Comparison of ENCODE assay signal across 11 cellular contexts in genomic region chr11:110130642-110131238, GRCh38. TPM values are rescaled to one million over a fixed set of nuclear protein-coding genes. Genes with fewer than 3 reads are reported as not detected.
DNase-seq lines count a peak whose midpoint lies in the region; ATAC-seq and TF ChIP-seq lines count a peak whose summit lies in the region.
"Had no signal": no experiment of that assay in that cellular context is flagged by ENCODE, and none has a peak within 500 bp of the region (broad histone marks: within the 10 kb centered on the region; RNA-seq: fewer than 3 reads in every experiment).

No MANE protein-coding gene starts in this region.

- CTCF ChIA-PET in WTC11 (lab: Charles Lee), result interaction anchor here (1.1 kb wide), 1 partner anchor 38 kb away, joined by 3 read pairs; the partner anchor contains the start of gene ZC3H12C

- H3K4me1 Mint-ChIP-seq in WTC11, result peaks cover 46% of the 10 kb centered on the region
- H3K4me1 Mint-ChIP-seq in stimulated activated memory B cell treated with anti-CD40 and anti-IgM and Interleukin-4, amounts not matched to agents 10 μg/mL and 1 μg/mL and 100 μg/mL, for 72 hours, result no peaks in the 10 kb centered on the region

- H3K27me3 ChIP-seq in layer of hippocampus (ENCODE audit: control insufficient read depth, insufficient read depth, low read length), result no peaks in the 10 kb centered on the region

- no peak for TF ChIP-seq CTCF in WTC11 (IDR thresholded peaks at IDR 0.05)

- peak overlapping the region; percentile 26; the same call in 1 of the 2 replicates for H3K27ac Mint-ChIP-seq in WTC11
- no peak overlapping the region for H3K27ac Mint-ChIP-seq in stimulated activated memory B cell treated with anti-CD40 and anti-IgM and Interleukin-4, amounts not matched to agents 10 μg/mL and 1 μg/mL and 100 μg/mL, for 72 hours
- H3K27ac Mint-ChIP-seq: nephron progenitor cell had no signal

- POLR2A ChIA-PET in WTC11 (lab: Charles Lee), result no interaction called here

- peak; percentile 98 for DNase-seq in COR-L47 (lab: John Stamatoyannopoulos, UW)
- peak; percentile 99 to 100 for DNase-seq in NCI-H2081 (lab: John Stamatoyannopoulos, UW)
- DNase-seq in WTC11 (ENCODE audit: low spot score), result peak; percentile 13
- no peak for DNase-seq in AML-193 (lab: John Stamatoyannopoulos, UW)
- DNase-seq: activated T-cell treated with anti-CD3 and anti-CD28 coated beads, Interleukin-2, amount 50 U/mL, for 48 hours; H7; nephron progenitor cell had no signal

- H3K4me3 Mint-ChIP-seq in WTC11, result no peak overlapping the region
- H3K4me3 Mint-ChIP-seq in stimulated activated memory B cell treated with anti-CD40 and anti-IgM and Interleukin-4, amounts not matched to agents 10 μg/mL and 1 μg/mL and 100 μg/mL, for 72 hours, result no peak overlapping the region
- H3K4me3 Mint-ChIP-seq: nephron progenitor cell had no signal

- H3K27me3 Mint-ChIP-seq in WTC11 (ENCODE audit: low read depth), result no peaks in the 10 kb centered on the region
- peaks cover 15% of the 10 kb centered on the region for H3K27me3 Mint-ChIP-seq in stimulated activated memory B cell treated with anti-CD40 and anti-IgM and Interleukin-4, amounts not matched to agents 10 μg/mL and 1 μg/mL and 100 μg/mL, for 72 hours

- no peaks in the 10 kb centered on the region for H3K9me3 Mint-ChIP-seq in WTC11
- no peaks in the 10 kb centered on the region for H3K9me3 Mint-ChIP-seq in stimulated activated memory B cell treated with anti-CD40 and anti-IgM and Interleukin-4, amounts not matched to agents 10 μg/mL and 1 μg/mL and 100 μg/mL, for 72 hours
- H3K9me3 Mint-ChIP-seq: nephron progenitor cell had no signal

- peak overlapping the region; percentile 46 for H3K27ac ChIP-seq in layer of hippocampus (ENCODE audit: low read depth, low read length)

- ATAC-seq in WTC11 (peak; percentile 64), GM18909 (IDR thresholded peaks at IDR 0.05; ENCODE audit: poor library complexity, unreplicated experiment) (no peak), GM21360 (IDR thresholded peaks at IDR 0.05; ENCODE audit: unreplicated experiment) (no peak)
- no peak for ATAC-seq in stimulated activated memory B cell treated with anti-CD40 and anti-IgM and Interleukin-4, amounts not matched to agents 10 μg/mL and 1 μg/mL and 100 μg/mL, for 72 hours

- no peaks in the 10 kb centered on the region for H3K36me3 Mint-ChIP-seq in WTC11
- H3K36me3 Mint-ChIP-seq in stimulated activated memory B cell treated with anti-CD40 and anti-IgM and Interleukin-4, amounts not matched to agents 10 μg/mL and 1 μg/mL and 100 μg/mL, for 72 hours, result no peaks in the 10 kb centered on the region

TF ChIP-seq in WTC11, 78 proteins besides CTCF, POLR2A, EP300 and RAD21:
- TF ChIP-seq, protein P1, sequence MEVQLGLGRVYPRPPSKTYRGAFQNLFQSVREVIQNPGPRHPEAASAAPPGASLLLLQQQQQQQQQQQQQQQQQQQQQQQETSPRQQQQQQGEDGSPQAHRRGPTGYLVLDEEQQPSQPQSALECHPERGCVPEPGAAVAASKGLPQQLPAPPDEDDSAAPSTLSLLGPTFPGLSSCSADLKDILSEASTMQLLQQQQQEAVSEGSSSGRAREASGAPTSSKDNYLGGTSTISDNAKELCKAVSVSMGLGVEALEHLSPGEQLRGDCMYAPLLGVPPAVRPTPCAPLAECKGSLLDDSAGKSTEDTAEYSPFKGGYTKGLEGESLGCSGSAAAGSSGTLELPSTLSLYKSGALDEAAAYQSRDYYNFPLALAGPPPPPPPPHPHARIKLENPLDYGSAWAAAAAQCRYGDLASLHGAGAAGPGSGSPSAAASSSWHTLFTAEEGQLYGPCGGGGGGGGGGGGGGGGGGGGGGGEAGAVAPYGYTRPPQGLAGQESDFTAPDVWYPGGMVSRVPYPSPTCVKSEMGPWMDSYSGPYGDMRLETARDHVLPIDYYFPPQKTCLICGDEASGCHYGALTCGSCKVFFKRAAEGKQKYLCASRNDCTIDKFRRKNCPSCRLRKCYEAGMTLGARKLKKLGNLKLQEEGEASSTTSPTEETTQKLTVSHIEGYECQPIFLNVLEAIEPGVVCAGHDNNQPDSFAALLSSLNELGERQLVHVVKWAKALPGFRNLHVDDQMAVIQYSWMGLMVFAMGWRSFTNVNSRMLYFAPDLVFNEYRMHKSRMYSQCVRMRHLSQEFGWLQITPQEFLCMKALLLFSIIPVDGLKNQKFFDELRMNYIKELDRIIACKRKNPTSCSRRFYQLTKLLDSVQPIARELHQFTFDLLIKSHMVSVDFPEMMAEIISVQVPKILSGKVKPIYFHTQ (CRISPR knock-in tag; IDR thresholded peaks at IDR 0.05), result no peak
- TF ChIP-seq E2F4 (CRISPR knock-in tag; IDR thresholded peaks at IDR 0.05; ENCODE audit: borderline replicate concordance, low read depth) (no peak), NR3C1 (CRISPR knock-in tag; conservative IDR thresholded peaks at IDR 0.05; ENCODE audit: low read depth) (no peak)

RNA-seq across cellular contexts. Expression of gene ZC3H12C, which starts 37.5 kb away (rescaled TPM):
- 2.4 to 3.1 TPM (median 2.8 TPM) in 3 replicates for total RNA-seq in WTC11 (2021)

Comparison
In these comparisons a context has a peak if more than half of its experiments do, and no peak if none do; other contexts are left out.
1. DNase-seq: peak in COR-L47 (single experiment), NCI-H2081 (2 of 2) and WTC11 (single experiment); none in AML-193 (0 of 2).